24 cellular contexts compared by ENCODE assay signal in the genomic region with DNA sequence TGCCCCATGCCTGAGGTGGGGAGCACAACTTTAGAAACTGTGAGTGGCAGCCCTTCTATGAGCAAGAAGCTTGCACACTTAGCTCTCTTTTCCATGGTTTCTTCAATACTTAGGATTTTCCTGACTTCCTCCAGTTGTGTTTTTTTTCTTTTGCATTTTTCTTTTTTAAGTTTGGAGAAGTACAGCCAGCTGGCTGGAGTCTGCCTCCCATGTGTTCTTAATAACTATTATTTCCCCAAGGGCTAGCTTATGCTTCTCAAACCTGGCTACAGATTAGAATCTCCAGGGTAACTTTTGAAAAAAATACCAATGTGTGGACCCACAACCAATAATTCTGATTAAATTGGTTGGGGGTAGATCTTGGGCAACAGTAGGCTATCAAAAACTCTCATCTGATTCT. TPM values are rescaled to one million over a fixed set of nuclear protein-coding genes. Genes with fewer than 3 reads are reported as not detected.
DNase-seq lines count a peak whose midpoint lies in the region; ATAC-seq and TF ChIP-seq lines count a peak whose summit lies in the region.
"Had no signal": no experiment of that assay in that cellular context is flagged by ENCODE, and none has a peak within 500 bp of the region (broad histone marks: within the 10 kb centered on the region; RNA-seq: fewer than 3 reads in every experiment).

No MANE protein-coding gene starts in this region.

- peak overlapping the region; percentile 9 for H3K27ac Mint-ChIP-seq in osteocyte (ENCODE audit: unreplicated experiment)

- H3K9me3 Mint-ChIP-seq in osteocyte (ENCODE audit: unreplicated experiment): no peaks in the 10 kb centered on the region
- H3K9me3 Mint-ChIP-seq in activated T-cell treated with anti-CD3 and anti-CD28 coated beads, Interleukin-2, amount 50 U/mL, for 4 hours: peaks cover 5% of the 10 kb centered on the region

- H3K36me3 Mint-ChIP-seq in osteocyte (ENCODE audit: unreplicated experiment): no peaks in the 10 kb centered on the region
- no peaks in the 10 kb centered on the region for H3K36me3 Mint-ChIP-seq in activated T-cell treated with anti-CD3 and anti-CD28 coated beads, Interleukin-2, amount 50 U/mL, for 4 hours (ENCODE audit: insufficient read depth)

- no peak for TF ChIP-seq CTCF in HFF-Myc (IDR thresholded peaks at IDR 0.05; ENCODE audit: low read depth, low read length, missing control alignments)
- TF ChIP-seq CTCF in fibroblast of mammary gland (conservative IDR thresholded peaks at IDR 0.05; ENCODE audit: control insufficient read depth, insufficient read depth, low read depth, low read length): no peak
- no peak for TF ChIP-seq CTCF in osteocyte (IDR thresholded peaks at IDR 0.05)

- intact Hi-C loops in Right ventricle myocardium inferior (cut with DNase I) (loop anchor here (5.0 kb wide), 3 partner anchors 37 to 417 kb away; a partner anchor contains a TSS), left cardiac atrium (cut with DNase I) (loop anchor here in 1 of 2 donors (10.0 kb wide), 1 partner anchor 341 kb away; no protein-coding TSS in a partner anchor)

- DNase-seq in Right ventricle myocardium inferior (ENCODE audit: missing footprints) (no peak), left cardiac atrium (no peak), HFF-Myc (ENCODE audit: extremely low read depth, low read depth) (peak; percentile 2), fibroblast of mammary gland (ENCODE audit: low read depth) (peak; percentile 45), osteocyte (ENCODE audit: extremely low spot score, unreplicated experiment) (no peak), pons (ENCODE audit: low spot score) (no peak)
- DNase-seq in activated T-cell treated with anti-CD3 and anti-CD28 coated beads, Interleukin-2, amount 50 U/mL, for 4 hours: no peak
- DNase-seq: DMS153; DND-41; IMR-90; KG1; MG63; NCI-H1105 treated with DMSO at 0.1 percent for 48 hours; NCI-H146; NCI-H1930; NCI-H2107; NCI-H446; NCI-H526; NCI-H82; NK-92 treated with Interleukin-12 subunit alpha and Interleukin-12 subunit beta, amount 100 ng/mL, for 24 hours; PC-3 had no signal

- H3K27me3 Mint-ChIP-seq in osteocyte (ENCODE audit: unreplicated experiment): no peaks in the 10 kb centered on the region
- H3K27me3 Mint-ChIP-seq in activated T-cell treated with anti-CD3 and anti-CD28 coated beads, Interleukin-2, amount 50 U/mL, for 4 hours (ENCODE audit: low read depth): no peaks in the 10 kb centered on the region

- peak; percentile 59 for ATAC-seq in Right ventricle myocardium inferior
- ATAC-seq in left cardiac atrium: no peak
- no peak for ATAC-seq in activated T-cell treated with anti-CD3 and anti-CD28 coated beads, Interleukin-2, amount 50 U/mL, for 4 hours
- no peak for ATAC-seq in GM19463 (IDR thresholded peaks at IDR 0.05; ENCODE audit: unreplicated experiment)
- ATAC-seq: HCT116, PC-3 had no signal

- peaks cover 22% of the 10 kb centered on the region for H3K4me1 Mint-ChIP-seq in osteocyte (ENCODE audit: unreplicated experiment)
- H3K4me1 Mint-ChIP-seq in activated T-cell treated with anti-CD3 and anti-CD28 coated beads, Interleukin-2, amount 50 U/mL, for 4 hours (ENCODE audit: low read depth): no peaks in the 10 kb centered on the region

- no peak overlapping the region for H3K4me3 Mint-ChIP-seq in osteocyte (ENCODE audit: unreplicated experiment)
- no peak overlapping the region for H3K4me3 Mint-ChIP-seq in activated T-cell treated with anti-CD3 and anti-CD28 coated beads, Interleukin-2, amount 50 U/mL, for 4 hours

- no peak overlapping the region for H3K4me3 ChIP-seq in HFF-Myc (replicated peaks; ENCODE audit: low read depth, low read length)
- no peak overlapping the region for H3K4me3 ChIP-seq in fibroblast of mammary gland (ENCODE audit: control insufficient read depth, low read depth, low read length)
- H3K4me3 ChIP-seq: MG63 had no signal

RNA-seq across cellular contexts. Expression of a gene that starts 37.4 kb away (rescaled TPM):
- total RNA-seq in Right ventricle myocardium inferior: 9.0 TPM
- total RNA-seq in left cardiac atrium: 10 to 100 TPM in 1 of 2 donors, 1 to 10 TPM in 1; 6.3 to 12.9 TPM
- total RNA-seq in osteocyte: 24.5 and 24.8 TPM in 2 replicates
- not detected for total RNA-seq in activated T-cell treated with anti-CD3 and anti-CD28 coated beads, Interleukin-2, amount 50 U/mL, for 4 hours
- total RNA-seq: PC-3, SK-MEL-5 had no signal

Comparison
In these comparisons a context has a peak if more than half of its experiments do, and no peak if none do; other contexts are left out.
1. DNase-seq: peak in HFF-Myc (single experiment) and fibroblast of mammary gland (single experiment); none in Right ventricle myocardium inferior (single experiment), left cardiac atrium (single experiment), osteocyte (single experiment), activated T-cell treated with anti-CD3 and anti-CD28 coated beads, Interleukin-2, amount 50 U/mL, for 4 hours (single experiment) and pons (single experiment).
2. RNA of a gene that starts 37.4 kb away (total RNA-seq): 24.5 to 24.8 TPM in osteocyte, 6.3 to 12.9 TPM in left cardiac atrium and 9.0 TPM in Right ventricle myocardium inferior (single experiment); not detected in activated T-cell treated with anti-CD3 and anti-CD28 coated beads, Interleukin-2, amount 50 U/mL, for 4 hours; every median in the first group is over 4 times any median in the second.